2 cellular contexts compared by ENCODE assay signal in the genomic region with DNA sequence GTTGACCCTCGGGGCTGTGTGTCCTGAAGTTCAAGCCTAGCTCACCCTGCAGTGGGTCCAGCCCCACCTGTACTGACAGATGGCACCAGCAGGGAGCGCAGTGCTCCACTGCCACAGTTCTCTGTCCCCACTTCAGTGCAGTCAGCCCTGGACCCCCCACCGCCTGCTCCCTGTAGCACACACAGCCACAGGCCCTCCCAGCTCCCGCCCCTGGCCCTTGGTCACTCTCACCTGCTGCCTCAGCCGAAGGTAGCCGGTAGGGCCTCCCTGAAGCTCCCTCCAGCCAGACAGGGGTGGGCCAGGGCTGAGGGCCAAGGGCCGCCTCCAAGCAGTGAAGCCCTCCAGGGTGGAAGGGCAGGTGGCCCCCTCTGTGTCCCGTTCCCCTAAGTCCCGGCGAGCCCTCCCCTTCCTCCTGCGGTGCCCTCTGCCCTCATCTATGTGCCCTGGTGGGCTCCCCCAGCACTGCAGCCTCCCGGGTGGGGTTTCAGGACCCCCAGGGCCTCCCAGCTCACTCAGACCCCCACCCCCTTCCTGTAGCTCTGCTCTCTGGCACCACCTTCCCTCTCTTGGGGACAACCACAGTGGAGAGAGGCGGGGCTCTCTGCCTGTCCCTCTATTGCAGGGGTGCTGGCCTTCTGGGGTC.
TF ChIP-seq lines count a peak whose summit lies in the region.

No MANE protein-coding gene starts in this region.

TF ChIP-seq in HEK293, 187 proteins besides CTCF, POLR2A, EP300 and RAD21:
- TF ChIP-seq RBAK (tag by site-specific recombination; IDR thresholded peaks at IDR 0.05), result no peak
- peak; percentile 53 for TF ChIP-seq ZIC2 (tag by site-specific recombination; IDR thresholded peaks at IDR 0.05)
- TF ChIP-seq GLIS1 (tag by site-specific recombination; IDR thresholded peaks at IDR 0.05), result peak; percentile 50
- peak; percentile 36; the same call in 1 of the 2 replicates for TF ChIP-seq GLIS2 (tag by site-specific recombination; IDR thresholded peaks at IDR 0.05)
- TF ChIP-seq ZNF76 (tag by site-specific recombination; IDR thresholded peaks at IDR 0.05; ENCODE audit: borderline replicate concordance, low read depth), result no peak

TF ChIP-seq in K562, 482 proteins besides CTCF, POLR2A, EP300 and RAD21:
- TF ChIP-seq FOS (IDR thresholded peaks at IDR 0.05; ENCODE audit: extremely low read depth, insufficient read length), result no peak
- TF ChIP-seq SMC3 (conservative IDR thresholded peaks at IDR 0.05; ENCODE audit: insufficient read depth, low read depth, low read length), result 0 out of 2 replicates have a peak, but pooled peaks have one; percentile 11
TF ChIP-seq in K562: peak in this region for 1.
